ENCODE assay signal across 13 cellular contexts in the genomic region with DNA sequence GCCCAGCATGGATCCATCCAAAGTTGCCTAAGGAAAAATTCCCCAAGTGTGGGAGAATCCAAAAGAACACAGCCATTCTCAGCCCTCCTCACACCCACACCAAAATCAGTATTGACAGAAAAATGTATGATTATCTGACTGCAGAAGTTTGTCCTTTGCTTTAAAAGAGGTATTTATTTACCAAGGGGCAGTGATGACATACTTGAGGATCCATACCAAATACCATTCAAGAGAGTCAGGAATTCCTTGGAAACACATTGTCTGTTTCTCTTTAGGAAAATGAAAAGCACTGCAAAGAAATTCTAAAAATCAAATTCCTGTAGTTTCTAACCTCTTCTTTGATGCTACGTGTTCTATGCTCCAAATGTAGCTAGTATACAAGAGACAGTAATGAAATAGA.
DNase-seq lines count a peak whose midpoint lies in the region; ATAC-seq and TF ChIP-seq lines count a peak whose summit lies in the region.
"Had no signal": no experiment of that assay in that cellular context is flagged by ENCODE, and none has a peak within 500 bp of the region (broad histone marks: within the 10 kb centered on the region; RNA-seq: fewer than 3 reads in every experiment).

No MANE protein-coding gene starts in this region.

- H3K36me3 ChIP-seq in mesodermal cell (ENCODE audit: control insufficient read depth, insufficient read depth, low read length): no peaks in the 10 kb centered on the region
- H3K36me3 ChIP-seq: BLaER1 treated with 17β-estradiol and CSF1 and Interleukin-3, amounts not matched to agents 10 nM and 100 nM; cardiac muscle cell; gastroesophageal sphincter; lower lobe of right lung had no signal

- no peak for TF ChIP-seq RAD21 in Ishikawa (IDR thresholded peaks at IDR 0.05; ENCODE audit: low read depth)

- no peak for TF ChIP-seq EP300 in Ishikawa (IDR thresholded peaks at IDR 0.05; ENCODE audit: borderline replicate concordance)

- H3K4me3 ChIP-seq in AG09309 (ENCODE audit: control insufficient read depth, low read depth, low read length): no peak overlapping the region
- H3K4me3 ChIP-seq in choroid plexus epithelial cell (ENCODE audit: low read depth, low read length): no peak overlapping the region
- H3K4me3 ChIP-seq in mesodermal cell (ENCODE audit: extremely low read depth, insufficient read depth, low read length, poor library complexity, severe bottlenecking): no peak overlapping the region
- H3K4me3 ChIP-seq: BLaER1 treated with 17β-estradiol and CSF1 and Interleukin-3, amounts not matched to agents 10 nM and 100 nM; cardiac muscle cell had no signal

- no peak for TF ChIP-seq CTCF in AG09309 (IDR thresholded peaks at IDR 0.05; ENCODE audit: control insufficient read depth, insufficient read depth, low read depth, low read length, missing control alignments)
- no peak for TF ChIP-seq CTCF in choroid plexus epithelial cell (conservative IDR thresholded peaks at IDR 0.05; ENCODE audit: low read depth, low read length)

- H3K27ac ChIP-seq in mesodermal cell (ENCODE audit: low read depth, low read length, severe bottlenecking): peak overlapping the region; percentile 85
- H3K27ac ChIP-seq: BLaER1 treated with 17β-estradiol and CSF1 and Interleukin-3, amounts not matched to agents 10 nM and 100 nM; cardiac muscle cell; gastroesophageal sphincter; lower lobe of right lung had no signal

- peaks cover 5% of the 10 kb centered on the region for H3K9me3 ChIP-seq in mesodermal cell (ENCODE audit: control insufficient read depth, low read length)
- H3K9me3 ChIP-seq: gastroesophageal sphincter, lower lobe of right lung had no signal

- H3K4me1 ChIP-seq in mesodermal cell (ENCODE audit: control insufficient read depth, insufficient read depth, low read length, poor library complexity, severe bottlenecking): peaks cover 16% of the 10 kb centered on the region
- H3K4me1 ChIP-seq: lower lobe of right lung had no signal

- no peak for ATAC-seq in HG03139 (IDR thresholded peaks at IDR 0.05; ENCODE audit: unreplicated experiment)
- ATAC-seq in HG03342 (IDR thresholded peaks at IDR 0.05; ENCODE audit: unreplicated experiment): no peak
- ATAC-seq: gastroesophageal sphincter, lower lobe of right lung had no signal

- DNase-seq in AG09309 (ENCODE audit: low read depth) (peak; percentile 13), choroid plexus epithelial cell (ENCODE audit: low read depth) (peak; percentile 51), occipital lobe (lab: John Stamatoyannopoulos, UW) (no peak), NCI-H2227 (lab: John Stamatoyannopoulos, UW; ENCODE audit: unreplicated experiment) (no peak)
- DNase-seq: lower lobe of right lung, SHP77 treated with DMSO at 0.1 percent for 48 hours had no signal

- no CpG with 5 or more reads among the region's 1 CpG for WGBS in mesodermal cell (ENCODE audit: insufficient coverage in 2 of 2), 2 experiments

TF ChIP-seq in Ishikawa, 13 proteins besides CTCF, POLR2A, EP300 and RAD21:
- TF ChIP-seq TAF1 (IDR thresholded peaks at IDR 0.05; ENCODE audit: low read depth) (no peak), TEAD4 (IDR thresholded peaks at IDR 0.05) (peak; percentile 50; the same call in 1 of the 2 replicates)

Comparison
In these comparisons a context has a peak if more than half of its experiments do, and no peak if none do; other contexts are left out.
1. DNase-seq: peak in AG09309 (single experiment) and choroid plexus epithelial cell (single experiment); none in occipital lobe (single experiment) and NCI-H2227 (single experiment).